ENCODE assay signal across 8 cellular contexts in genomic region chr20:18506744-18507143, GRCh38. TPM values are rescaled to one million over a fixed set of nuclear protein-coding genes. Genes with fewer than 3 reads are reported as not detected.
A peak's percentile ranks its signal among the peaks of the same experiment; 100 is the strongest.
DNase-seq lines count a peak whose midpoint lies in the region; ATAC-seq, FAIRE-seq and TF ChIP-seq lines count a peak whose summit lies in the region.

No MANE protein-coding gene starts in this region.

- H3K79me2 ChIP-seq in ACC112 (ENCODE audit: control insufficient read depth, insufficient read depth, low read length, unreplicated experiment) (peaks cover 15% of the 10 kb centered on the region), keratinocyte (ENCODE audit: control insufficient read depth, insufficient read depth, low read length) (peaks cover 31% of the 10 kb centered on the region)

- peak overlapping the region; percentile 93 for H2AFZ ChIP-seq in ACC112 (ENCODE audit: low read length, unreplicated experiment)
- H2AFZ ChIP-seq in keratinocyte (ENCODE audit: control insufficient read depth, low read length), result peak overlapping the region; percentile 86

- dilution Hi-C loops in keratinocyte (cut with MboI; ENCODE audit: extremely low pct_ligation_motif_present, low sequenced_read_pairs), result no loop called here

- peak overlapping the region; percentile 98 to 99 (median 98) for H3K4me3 Mint-ChIP-seq in IgD-negative memory B cell
- H3K4me3 Mint-ChIP-seq in activated T-helper 2 cell treated with anti-CD3 and anti-CD28 coated beads, Interferon-gamma antibody, Interleukin-2, Interleukin-4, amounts not matched to agents 10 μg/mL and 5 μg/mL and 100 μg/mL, durations not matched to agents 14 hours and 24 hours and 36 hours (ENCODE audit: low read depth), result peak overlapping the region; percentile 100

- H3K27ac Mint-ChIP-seq in IgD-negative memory B cell, result peak overlapping the region; percentile 97 to 100 (median 99)
- peak overlapping the region; percentile 100 for H3K27ac Mint-ChIP-seq in activated T-helper 2 cell treated with anti-CD3 and anti-CD28 coated beads, Interferon-gamma antibody, Interleukin-2, Interleukin-4, amounts not matched to agents 10 μg/mL and 5 μg/mL and 100 μg/mL, durations not matched to agents 14 hours and 24 hours and 36 hours

- peak overlapping the region; percentile 97 for H3K4me2 ChIP-seq in keratinocyte (ENCODE audit: control insufficient read depth, extremely low read depth, insufficient read depth, low read depth, low read length)

- peaks cover 19 to 27% (median 24%) of the 10 kb centered on the region in 3 donors for H3K4me1 Mint-ChIP-seq in IgD-negative memory B cell
- H3K4me1 Mint-ChIP-seq in activated T-helper 2 cell treated with anti-CD3 and anti-CD28 coated beads, Interferon-gamma antibody, Interleukin-2, Interleukin-4, amounts not matched to agents 10 μg/mL and 5 μg/mL and 100 μg/mL, durations not matched to agents 14 hours and 24 hours and 36 hours (ENCODE audit: low read depth), result peaks cover 27% of the 10 kb centered on the region

- H4K20me1 ChIP-seq in keratinocyte (ENCODE audit: control insufficient read depth, extremely low read depth, insufficient read depth, low read length), result no peaks in the 10 kb centered on the region

- ATAC-seq in omental fat pad (ENCODE audit: low FRiP score) (no peak), HG03520 (IDR thresholded peaks at IDR 0.05; ENCODE audit: unreplicated experiment) (no peak)

- peak; percentile 51 for FAIRE-seq in keratinocyte (lab: Jason Lieb, UNC)

- H3K9me3 ChIP-seq in keratinocyte (ENCODE audit: control insufficient read depth, low read depth, low read length), result no peaks in the 10 kb centered on the region

- no peaks in the 10 kb centered on the region for H3K9me1 ChIP-seq in keratinocyte (ENCODE audit: control insufficient read depth, extremely low read depth, insufficient read depth, low read length)

- H3K9ac ChIP-seq in keratinocyte (ENCODE audit: control insufficient read depth, extremely low read depth, insufficient read depth, low read length), result peak overlapping the region; percentile 94

- H3K36me3 ChIP-seq in ACC112 (ENCODE audit: insufficient read depth, low read length) (peaks cover 14% of the 10 kb centered on the region; the same call in 1 of the 2 replicates), keratinocyte (ENCODE audit: control insufficient read depth in 2 of 2, extremely low read depth in 1 of 2, insufficient read depth in 2 of 2, low read length in 2 of 2) (peaks cover 3 to 20% of the 10 kb centered on the region in 2 experiments)

- peak overlapping the region; percentile 85 for H3K27ac ChIP-seq in ACC112 (ENCODE audit: low read depth, low read length)
- H3K27ac ChIP-seq in keratinocyte (ENCODE audit: control insufficient read depth, insufficient read depth, low read length), result peak overlapping the region; percentile 97
- peak overlapping the region; percentile 88 for H3K27ac ChIP-seq in temporal lobe (ENCODE audit: low read depth, low read length)

- no peaks in the 10 kb centered on the region for H3K9me3 Mint-ChIP-seq in IgD-negative memory B cell
- H3K9me3 Mint-ChIP-seq in activated T-helper 2 cell treated with anti-CD3 and anti-CD28 coated beads, Interferon-gamma antibody, Interleukin-2, Interleukin-4, amounts not matched to agents 10 μg/mL and 5 μg/mL and 100 μg/mL, durations not matched to agents 14 hours and 24 hours and 36 hours, result no peaks in the 10 kb centered on the region

- H3K27me3 ChIP-seq in ACC112 (ENCODE audit: insufficient read depth, low read length) (no peaks in the 10 kb centered on the region), keratinocyte (ENCODE audit: control insufficient read depth, extremely low read depth, insufficient read depth, low read length) (no peaks in the 10 kb centered on the region)

- H3K4me1 ChIP-seq in ACC112 (ENCODE audit: control insufficient read depth, insufficient read depth, low read length, unreplicated experiment), result peaks cover 12% of the 10 kb centered on the region
- H3K4me1 ChIP-seq in keratinocyte (ENCODE audit: control insufficient read depth, extremely low read depth, insufficient read depth, low read length), result peaks cover 15% of the 10 kb centered on the region

- peak; percentile 16 for DNase-seq in activated T-helper 2 cell treated with anti-CD3 and anti-CD28 coated beads, Interferon-gamma antibody, Interleukin-2, Interleukin-4, amounts not matched to agents 10 μg/mL and 5 μg/mL and 100 μg/mL, durations not matched to agents 14 hours and 24 hours and 36 hours (ENCODE audit: low spot score)
- DNase-seq in keratinocyte (ENCODE audit: low read depth, low spot score) (no peak), hippocampal formation (lab: John Stamatoyannopoulos, UW) (no peak), omental fat pad (ENCODE audit: low spot score) (no peak)

- peak overlapping the region; percentile 86 for H3K4me3 ChIP-seq in ACC112 (ENCODE audit: low read depth, low read length)
- peak overlapping the region; percentile 88 to 95 (median 91) for H3K4me3 ChIP-seq in keratinocyte (ENCODE audit: control insufficient read depth in 2 of 3, extremely low read depth in 1 of 3, insufficient read depth in 2 of 3, low read depth in 1 of 3, low read length in 3 of 3)

- H3K27me3 Mint-ChIP-seq in IgD-negative memory B cell, result peaks cover 2% of the 10 kb centered on the region
- no peaks in the 10 kb centered on the region for H3K27me3 Mint-ChIP-seq in activated T-helper 2 cell treated with anti-CD3 and anti-CD28 coated beads, Interferon-gamma antibody, Interleukin-2, Interleukin-4, amounts not matched to agents 10 μg/mL and 5 μg/mL and 100 μg/mL, durations not matched to agents 14 hours and 24 hours and 36 hours (ENCODE audit: low read depth)

- TF ChIP-seq CTCF in keratinocyte (optimal IDR thresholded peaks at IDR 0.05 in 1 of 3, IDR thresholded peaks at IDR 0.05 in 1 of 3, conservative IDR thresholded peaks at IDR 0.05 in 1 of 3; ENCODE audit: extremely low read depth in 1 of 3, insufficient read depth in 2 of 3, low read length in 3 of 3) (no peak), omental fat pad (IDR thresholded peaks at IDR 0.05) (no peak)

- intact Hi-C loops in activated T-helper 2 cell treated with anti-CD3 and anti-CD28 coated beads, Interferon-gamma antibody, Interleukin-2, Interleukin-4, amounts not matched to agents 10 μg/mL and 5 μg/mL and 100 μg/mL, durations not matched to agents 14 hours and 24 hours and 36 hours (cut with micrococcal nuclease), result loop anchor here (1.0 to 5.0 kb wide), 7 partner anchors 9 to 539 kb away; partner anchors contain the start of genes DZANK1, POLR3F, RBBP9 and SMIM26

- peaks cover 11% of the 10 kb centered on the region for H3K36me3 Mint-ChIP-seq in IgD-negative memory B cell
- H3K36me3 Mint-ChIP-seq in activated T-helper 2 cell treated with anti-CD3 and anti-CD28 coated beads, Interferon-gamma antibody, Interleukin-2, Interleukin-4, amounts not matched to agents 10 μg/mL and 5 μg/mL and 100 μg/mL, durations not matched to agents 14 hours and 24 hours and 36 hours (ENCODE audit: low read depth), result peaks cover 39% of the 10 kb centered on the region

RNA-seq across cellular contexts. Expression of gene SEC23B, which starts 1.0 kb away (rescaled TPM):
- polyA plus RNA-seq in IgD-negative memory B cell (41.1 TPM), keratinocyte (96.1 to 104 TPM (median 102 TPM) in 3 replicates)
- 126 and 131 TPM in 2 replicates for total RNA-seq in activated T-helper 2 cell treated with anti-CD3 and anti-CD28 coated beads, Interferon-gamma antibody, Interleukin-2, Interleukin-4, amounts not matched to agents 10 μg/mL and 5 μg/mL and 100 μg/mL, durations not matched to agents 14 hours and 24 hours and 36 hours
- 20.3 TPM for polyA plus RNA-seq in keratinocyte (2011; ENCODE audit: low read depth)
- 68.8 and 92.4 TPM in 2 replicates for polyA plus RNA-seq in keratinocyte (2011; cell fraction: cytosol; rRNA removed)
- 92.5 and 98.2 TPM in 2 replicates for polyA plus RNA-seq in keratinocyte (2011; cell fraction: nucleus; rRNA removed)
- polyA plus RNA-seq in keratinocyte (2012; ENCODE audit: low replicate concordance), result 61.1 and 64.5 TPM in 2 replicates
- polyA minus RNA-seq in keratinocyte, result 60.3 to 130 TPM (median 126 TPM) in 3 replicates
- polyA minus RNA-seq in keratinocyte (2011; cell fraction: cytosol; rRNA and poly(A)+ RNA removed), result 55.2 TPM
- polyA minus RNA-seq in keratinocyte (2011; cell fraction: nucleus; rRNA and poly(A)+ RNA removed), result 59.2 and 95.7 TPM in 2 replicates
- total RNA-seq in temporal lobe (53.8 TPM), omental fat pad (10 to 100 TPM; 35.5 to 44.6 (median 38.5) TPM)

RNA-seq across cellular contexts. Expression of gene RBBP9, which starts 9.7 kb away (rescaled TPM):
- polyA plus RNA-seq in IgD-negative memory B cell (11.9 TPM), keratinocyte (16.5 to 17.9 TPM (median 17.3 TPM) in 3 replicates)
- 21.2 and 23.5 TPM in 2 replicates for total RNA-seq in activated T-helper 2 cell treated with anti-CD3 and anti-CD28 coated beads, Interferon-gamma antibody, Interleukin-2, Interleukin-4, amounts not matched to agents 10 μg/mL and 5 μg/mL and 100 μg/mL, durations not matched to agents 14 hours and 24 hours and 36 hours
- polyA plus RNA-seq in keratinocyte (2011; ENCODE audit: low read depth), result 1.8 TPM
- 13.2 and 26.6 TPM in 2 replicates for polyA plus RNA-seq in keratinocyte (2011; cell fraction: cytosol; rRNA removed)
- 8.4 and 10.5 TPM in 2 replicates for polyA plus RNA-seq in keratinocyte (2011; cell fraction: nucleus; rRNA removed)
- polyA plus RNA-seq in keratinocyte (2012; ENCODE audit: low replicate concordance), result 5.7 and 12.8 TPM in 2 replicates
- 10.1 to 47.0 TPM (median 38.9 TPM) in 3 replicates for polyA minus RNA-seq in keratinocyte
- 13.6 TPM for polyA minus RNA-seq in keratinocyte (2011; cell fraction: cytosol; rRNA and poly(A)+ RNA removed)
- 5.1 and 14.7 TPM in 2 replicates for polyA minus RNA-seq in keratinocyte (2011; cell fraction: nucleus; rRNA and poly(A)+ RNA removed)
- total RNA-seq in temporal lobe (21.4 TPM), omental fat pad (10 to 100 TPM in 2 of 4 donors, 1 to 10 TPM in 2; 7.1 to 14.8 (median 11.8) TPM)

RNA-seq across cellular contexts. Expression of gene POLR3F, which starts 39.6 kb away (rescaled TPM):
- 9.0 TPM for polyA plus RNA-seq in IgD-negative memory B cell
- total RNA-seq in activated T-helper 2 cell treated with anti-CD3 and anti-CD28 coated beads, Interferon-gamma antibody, Interleukin-2, Interleukin-4, amounts not matched to agents 10 μg/mL and 5 μg/mL and 100 μg/mL, durations not matched to agents 14 hours and 24 hours and 36 hours, result 12.5 and 13.5 TPM in 2 replicates
- 8.0 to 12.2 TPM (median 12.0 TPM) in 3 replicates for polyA plus RNA-seq in keratinocyte
- 7.1 TPM for polyA plus RNA-seq in keratinocyte (2011; ENCODE audit: low read depth)
- 6.1 and 12.0 TPM in 2 replicates for polyA plus RNA-seq in keratinocyte (2011; cell fraction: cytosol; rRNA removed)
- polyA plus RNA-seq in keratinocyte (2011; cell fraction: nucleus; rRNA removed), result 8.5 and 12.3 TPM in 2 replicates
- polyA plus RNA-seq in keratinocyte (2012; ENCODE audit: low replicate concordance), result 4.9 and 11.9 TPM in 2 replicates
- 2.6 to 6.1 TPM (median 3.9 TPM) in 3 replicates for polyA minus RNA-seq in keratinocyte
- polyA minus RNA-seq in keratinocyte (2011; cell fraction: cytosol; rRNA and poly(A)+ RNA removed), result 11.3 TPM
- polyA minus RNA-seq in keratinocyte (2011; cell fraction: nucleus; rRNA and poly(A)+ RNA removed), result 7.4 and 12.8 TPM in 2 replicates
- total RNA-seq in temporal lobe, result 18.9 TPM
- total RNA-seq in omental fat pad, result 10 to 100 TPM in 1 of 4 donors, 1 to 10 TPM in 3; 6.0 to 10.1 (median 7.7) TPM

RNA-seq across cellular contexts. Expression of gene DZANK1, which starts 39.9 kb away (rescaled TPM):
- polyA plus RNA-seq in IgD-negative memory B cell (2.2 TPM), keratinocyte (1.7 to 3.4 TPM (median 3.0 TPM) in 3 replicates)
- 1.3 TPM in 2 replicates for total RNA-seq in activated T-helper 2 cell treated with anti-CD3 and anti-CD28 coated beads, Interferon-gamma antibody, Interleukin-2, Interleukin-4, amounts not matched to agents 10 μg/mL and 5 μg/mL and 100 μg/mL, durations not matched to agents 14 hours and 24 hours and 36 hours
- 1.4 TPM for polyA plus RNA-seq in keratinocyte (2011; ENCODE audit: low read depth)
- 1.1 and 1.6 TPM in 2 replicates for polyA plus RNA-seq in keratinocyte (2011; cell fraction: cytosol; rRNA removed)
- 7.2 and 7.4 TPM in 2 replicates for polyA plus RNA-seq in keratinocyte (2011; cell fraction: nucleus; rRNA removed)
- 1.1 and 1.4 TPM in 2 replicates for polyA plus RNA-seq in keratinocyte (2012; ENCODE audit: low replicate concordance)
- polyA minus RNA-seq in keratinocyte, result 0.79 to 1.8 TPM (median 1.4 TPM) in 3 replicates
- polyA minus RNA-seq in keratinocyte (2011; cell fraction: cytosol; rRNA and poly(A)+ RNA removed), result not detected
- 1.8 and 3.4 TPM in 2 replicates for polyA minus RNA-seq in keratinocyte (2011; cell fraction: nucleus; rRNA and poly(A)+ RNA removed)
- total RNA-seq in temporal lobe (4.9 TPM), omental fat pad (1 to 10 TPM; 1.4 to 2.5 (median 2.1) TPM)
